23 cellular contexts compared by ENCODE assay signal in the genomic region with DNA sequence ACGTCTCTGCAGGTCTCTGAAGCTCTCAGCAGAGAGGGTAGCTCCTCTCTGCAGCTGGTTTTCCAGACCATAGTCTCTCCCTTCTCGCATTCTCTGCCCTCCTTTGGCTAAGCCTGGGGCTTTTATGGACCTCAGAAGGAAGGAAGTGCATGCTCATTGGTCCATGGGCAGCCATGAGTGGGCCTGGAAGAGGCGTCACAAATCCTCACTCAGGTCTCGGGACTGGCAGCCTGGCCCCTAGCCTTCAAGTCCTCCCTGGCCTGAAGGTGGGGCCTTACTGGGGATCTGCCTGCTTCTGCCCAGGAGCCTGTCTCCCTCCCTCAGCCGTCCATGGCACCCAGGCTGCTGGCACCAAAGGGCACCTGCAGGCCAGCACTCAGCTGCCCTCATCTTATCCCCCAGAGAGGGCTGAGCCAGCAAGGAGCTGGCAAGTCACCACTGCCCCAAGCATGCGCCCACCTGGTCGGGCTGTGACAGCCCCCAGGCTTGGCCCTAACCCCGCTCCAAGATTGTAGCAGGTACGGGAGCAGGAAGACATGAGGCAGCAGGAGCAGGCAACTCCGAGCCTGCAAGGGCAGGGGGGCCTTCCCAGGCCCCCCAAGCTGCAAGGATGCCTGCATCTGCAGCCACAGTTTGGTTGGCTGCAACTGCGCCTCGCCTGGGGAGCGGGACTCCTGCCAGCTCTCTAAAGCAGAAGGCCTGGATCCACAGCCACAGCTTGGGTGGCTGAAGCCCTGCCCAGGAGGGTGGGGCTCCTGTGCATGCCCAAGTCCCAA. TPM values are rescaled to one million over a fixed set of nuclear protein-coding genes. Genes with fewer than 3 reads are reported as not detected.
DNase-seq lines count a peak whose midpoint lies in the region; ATAC-seq, FAIRE-seq and TF ChIP-seq lines count a peak whose summit lies in the region.
"Had no signal": no experiment of that assay in that cellular context is flagged by ENCODE, and none has a peak within 500 bp of the region (broad histone marks: within the 10 kb centered on the region; RNA-seq: fewer than 3 reads in every experiment).

No MANE protein-coding gene starts in this region.

- TF ChIP-seq EP300 in SK-N-SH (IDR thresholded peaks at IDR 0.05; ENCODE audit: borderline replicate concordance in 1 of 2, low read depth in 1 of 2, low read length in 1 of 2) = no peak

- FAIRE-seq in endothelial cell of umbilical vein (lab: Jason Lieb, UNC) = no peak
- FAIRE-seq: GM18507, H1 had no signal

- ATAC-seq in SK-N-SH treated with all-trans-retinoic acid at 6 μM for 48 hours (peak; percentile 21; the same call in 2 of the 3 replicates), aorta (ENCODE audit: low FRiP score) (peak; percentile 29), GM18505 (IDR thresholded peaks at IDR 0.05; ENCODE audit: unreplicated experiment) (no peak), GM21723 (IDR thresholded peaks at IDR 0.05; ENCODE audit: unreplicated experiment) (no peak)
- ATAC-seq: Right ventricle myocardium inferior had no signal

- no peaks in the 10 kb centered on the region for H3K9me2 ChIP-seq in SK-N-SH

- no peak for TF ChIP-seq RAD21 in SK-N-SH (IDR thresholded peaks at IDR 0.05; ENCODE audit: low read length)

- no peak overlapping the region for H2AK5ac ChIP-seq in neuronal stem cell (ENCODE audit: low read depth, low read length)

- H3K36me3 ChIP-seq in SK-N-SH (replicated peaks in 1 of 2; ENCODE audit: control insufficient read depth in 1 of 2, insufficient read depth in 2 of 2, low read length in 1 of 2) = no peaks in the 10 kb centered on the region
- H3K36me3 ChIP-seq in endothelial cell of umbilical vein (ENCODE audit: control insufficient read depth in 2 of 2, extremely low read depth in 1 of 2, insufficient read depth in 2 of 2, low read length in 2 of 2) = no peaks in the 10 kb centered on the region
- H3K36me3 ChIP-seq in neuronal stem cell (replicated peaks in 1 of 2; ENCODE audit: control insufficient read depth in 2 of 2, insufficient read depth in 2 of 2, low read length in 2 of 2) = no peaks in the 10 kb centered on the region
- no peaks in the 10 kb centered on the region for H3K36me3 ChIP-seq in aorta (ENCODE audit: control insufficient read depth in 1 of 2, insufficient read depth in 2 of 2, low read length in 1 of 2)
- H3K36me3 ChIP-seq: BE2C had no signal

- H3K79me1 ChIP-seq in neuronal stem cell (ENCODE audit: low read depth, low read length) = no peaks in the 10 kb centered on the region

- intact Hi-C loops in endothelial cell of umbilical vein (cut with micrococcal nuclease) = no loop called here
- intact Hi-C loops in aorta (cut with DNase I) = no loop called here

- no peak overlapping the region for H2BK12ac ChIP-seq in neuronal stem cell (ENCODE audit: low read length)

- no peaks in the 10 kb centered on the region for H3F3A ChIP-seq in SK-N-SH (replicated peaks; ENCODE audit: insufficient read depth)

- H3K4me1 ChIP-seq in SK-N-SH (ENCODE audit: control insufficient read depth in 1 of 2, insufficient read depth in 2 of 2, low read depth in 1 of 2, low read length in 1 of 2) (no peaks in the 10 kb centered on the region), endothelial cell of umbilical vein (ENCODE audit: control insufficient read depth, extremely low read depth, insufficient read depth, low read length) (no peaks in the 10 kb centered on the region), neuronal stem cell (ENCODE audit: control insufficient read depth in 2 of 2, insufficient read depth in 1 of 2, low read depth in 1 of 2, low read length in 2 of 2) (no peaks in the 10 kb centered on the region), aorta (ENCODE audit: control insufficient read depth in 1 of 2, insufficient read depth in 2 of 2, low read length in 2 of 2) (no peaks in the 10 kb centered on the region)
- H3K4me1 ChIP-seq: BE2C had no signal

- no peak overlapping the region for H4K91ac ChIP-seq in neuronal stem cell (ENCODE audit: low read depth, low read length, poor library complexity)

- H3K79me2 ChIP-seq in SK-N-SH (ENCODE audit: insufficient read depth) (no peaks in the 10 kb centered on the region), endothelial cell of umbilical vein (ENCODE audit: control insufficient read depth, insufficient read depth, low read length) (no peaks in the 10 kb centered on the region)

- dilution Hi-C loops in endothelial cell of umbilical vein (cut with MboI; ENCODE audit: extremely low pct_ligation_motif_present, low sequenced_read_pairs) = no loop called here

- TF ChIP-seq CTCF in SK-N-SH (IDR thresholded peaks at IDR 0.05) (no peak), endothelial cell of umbilical vein (IDR thresholded peaks at IDR 0.05; ENCODE audit: extremely low read depth in 1 of 2, insufficient read depth in 1 of 2, low read depth in 1 of 2, low read length in 2 of 2) (no peak)

- no peaks in the 10 kb centered on the region for H4K20me1 ChIP-seq in SK-N-SH (ENCODE audit: insufficient read depth)
- H4K20me1 ChIP-seq in endothelial cell of umbilical vein (replicated peaks; ENCODE audit: control insufficient read depth, extremely low read depth, insufficient read depth, low read length) = no peaks in the 10 kb centered on the region

- no peak for TF ChIP-seq POLR2A in endothelial cell of umbilical vein (IDR thresholded peaks at IDR 0.05; ENCODE audit: low read depth, low read length)
- no peak for TF ChIP-seq POLR2A in GM18505 (IDR thresholded peaks at IDR 0.05; ENCODE audit: borderline replicate concordance, extremely low read depth, insufficient read depth, insufficient read length)

- H3K18ac ChIP-seq in neuronal stem cell (ENCODE audit: low read length) = peak overlapping the region; percentile 5

- H3K9ac ChIP-seq in SK-N-SH (no peak overlapping the region), endothelial cell of umbilical vein (replicated peaks; ENCODE audit: extremely low read depth, insufficient read depth, low read length) (no peak overlapping the region), neuronal stem cell (ENCODE audit: low read depth, low read length, poor library complexity) (no peak overlapping the region)
- H3K9ac ChIP-seq: KMS-11 had no signal

- H3K27ac ChIP-seq in SK-N-SH (ENCODE audit: low read depth in 2 of 2, low read length in 1 of 2) (no peak overlapping the region), endothelial cell of umbilical vein (ENCODE audit: insufficient read depth, low read depth, low read length) (no peak overlapping the region), neuronal stem cell (replicated peaks; ENCODE audit: low read length) (no peak overlapping the region), aorta (ENCODE audit: low read depth in 1 of 2, low read length in 2 of 2) (no peak overlapping the region)
- H3K27ac ChIP-seq: 22Rv1, KMS-11 had no signal

- H3K4me3 ChIP-seq in SK-N-SH (ENCODE audit: low read depth in 2 of 2, low read length in 1 of 2) = no peak overlapping the region
- no peak overlapping the region for H3K4me3 ChIP-seq in endothelial cell of umbilical vein (replicated peaks in 1 of 3; ENCODE audit: insufficient read depth in 1 of 3, low read depth in 1 of 3, low read length in 3 of 3)
- H3K4me3 ChIP-seq in neuronal stem cell (ENCODE audit: low read length in 2 of 2) = peak overlapping the region in 1 of 2 donors; percentile 47
- no peak overlapping the region for H3K4me3 ChIP-seq in aorta (ENCODE audit: low read length in 2 of 2)

- H3K23ac ChIP-seq in neuronal stem cell (ENCODE audit: low read depth, low read length, poor library complexity) = no peak overlapping the region

- H3K9me3 ChIP-seq in SK-N-SH (no peaks in the 10 kb centered on the region), endothelial cell of umbilical vein (replicated peaks; ENCODE audit: control insufficient read depth, insufficient read depth, low read length) (no peaks in the 10 kb centered on the region), neuronal stem cell (replicated peaks in 1 of 2; ENCODE audit: control insufficient read depth in 2 of 2, insufficient read depth in 1 of 2, low read depth in 1 of 2, low read length in 2 of 2) (no peaks in the 10 kb centered on the region), aorta (ENCODE audit: control insufficient read depth, low read length) (no peaks in the 10 kb centered on the region)
- H3K9me3 ChIP-seq: BE2C had no signal

- H3K27me3 ChIP-seq in SK-N-SH (ENCODE audit: insufficient read depth) = no peaks in the 10 kb centered on the region
- peaks cover 0 to 3% of the 10 kb centered on the region in 2 experiments for H3K27me3 ChIP-seq in endothelial cell of umbilical vein (ENCODE audit: control insufficient read depth in 2 of 2, insufficient read depth in 2 of 2, low read length in 2 of 2)
- H3K27me3 ChIP-seq in neuronal stem cell (ENCODE audit: control insufficient read depth in 3 of 3, insufficient read depth in 3 of 3, low read depth in 1 of 3, low read length in 3 of 3) = no peaks in the 10 kb centered on the region
- no peaks in the 10 kb centered on the region for H3K27me3 ChIP-seq in aorta (ENCODE audit: control insufficient read depth in 1 of 2, insufficient read depth in 2 of 2, low read length in 1 of 2)
- H3K27me3 ChIP-seq: BE2C had no signal

- WGBS in SK-N-SH (ENCODE audit: low lambda C conversion rate) = 88% methylated on average over 5 of the region's 13 CpGs
- WGBS in neuronal stem cell (ENCODE audit: extremely low coverage in 2 of 2, insufficient read length in 2 of 2, insufficient replicate concordance in 1 of 2), 2 donors = no CpG with 5 or more reads among the region's 13 CpGs
- WGBS in aorta, 2 donors = 75 to 78% methylated on average over 12 to 13 of the region's 13 CpGs

- H3K4ac ChIP-seq in neuronal stem cell (ENCODE audit: low read length) = no peak overlapping the region

- H2BK120ac ChIP-seq in neuronal stem cell (ENCODE audit: low read depth, low read length) = no peak overlapping the region

- CTCF ChIA-PET in SK-N-SH (lab: Yijun Ruan, JAX) (interaction anchor here (1.1 to 1.3 kb wide), 2 partner anchors 50 to 51 kb away, joined by 4 read pairs; no protein-coding TSS in a partner anchor), endothelial cell of umbilical vein (lab: Charles Lee) (interaction anchor here (0.8 to 1.5 kb wide), 6 partner anchors 13 to 256 kb away, joined by 3 to 7 read pairs (median 4); no protein-coding TSS in a partner anchor)

- peak overlapping the region; percentile 73 for H3K14ac ChIP-seq in neuronal stem cell (ENCODE audit: low read length)

- POLR2A ChIA-PET in SK-N-SH (lab: Yijun Ruan, JAX) = no interaction called here
- POLR2A ChIA-PET in endothelial cell of umbilical vein (lab: Charles Lee) = no interaction called here

- H3K9me1 ChIP-seq in endothelial cell of umbilical vein (replicated peaks; ENCODE audit: control insufficient read depth, extremely low read depth, insufficient read depth, low read length) = no peaks in the 10 kb centered on the region

- no peak overlapping the region for H2BK5ac ChIP-seq in neuronal stem cell (ENCODE audit: low read length)

- no TSS peak for BruUV-seq in endothelial cell of umbilical vein (replicated peaks; lab: Mats Ljungman, UMichigan)

- H2AFZ ChIP-seq in SK-N-SH (ENCODE audit: low read depth) (no peak overlapping the region), endothelial cell of umbilical vein (ENCODE audit: low read depth, low read length) (no peak overlapping the region), neuronal stem cell (ENCODE audit: low read length) (no peak overlapping the region)

- DNase-seq in SK-N-SH (no peak), endothelial cell of umbilical vein (ENCODE audit: low read depth, low spot score) (no peak), neuronal stem cell (ENCODE audit: low spot score) (no peak), aorta (no peak), NCI-H146 treated with DMSO at 0.1 percent for 48 hours (lab: John Stamatoyannopoulos, UW; ENCODE audit: unreplicated experiment) (no peak)
- DNase-seq: BE2C; Calu3; CD4-positive, alpha-beta memory T cell; DMS53; HFFc6; NCI-H1436; NCI-H2029 treated with DMSO at 0.1 percent for 48 hours; NCI-H510A had no signal

- no peak overlapping the region for H3K4me2 ChIP-seq in SK-N-SH
- H3K4me2 ChIP-seq in endothelial cell of umbilical vein (ENCODE audit: insufficient read depth, low read length) = no peak overlapping the region
- H3K4me2 ChIP-seq in neuronal stem cell (ENCODE audit: insufficient read depth, low read length, poor library complexity, severe bottlenecking) = no peak overlapping the region
- H3K4me2 ChIP-seq: KMS-11 had no signal

- no peak overlapping the region for H2BK15ac ChIP-seq in neuronal stem cell (ENCODE audit: low read length)

- no peak overlapping the region for H4K8ac ChIP-seq in neuronal stem cell (ENCODE audit: low read depth, low read length)

RNA-seq across cellular contexts. Expression of a gene that starts 37.4 kb away (rescaled TPM):
- polyA plus RNA-seq in SK-N-SH (2012; rRNA removed) = not detected in 2 replicates
- not detected in 2 replicates for polyA plus RNA-seq in SK-N-SH (2012; cell fraction: cytosol; rRNA removed)
- not detected in 2 replicates for polyA plus RNA-seq in SK-N-SH (2012; cell fraction: nucleus; rRNA removed)
- not detected in 2 replicates for total RNA-seq in endothelial cell of umbilical vein
- polyA plus RNA-seq in endothelial cell of umbilical vein = not detected in 2 replicates
- polyA plus RNA-seq in endothelial cell of umbilical vein (2011; cell fraction: cytosol; rRNA removed) = not detected in 2 replicates
- not detected in 2 replicates for polyA plus RNA-seq in endothelial cell of umbilical vein (2011; cell fraction: nucleus; rRNA removed)
- not detected in 2 replicates for polyA plus RNA-seq in endothelial cell of umbilical vein (2012)
- not detected in 2 replicates for polyA minus RNA-seq in endothelial cell of umbilical vein
- polyA minus RNA-seq in endothelial cell of umbilical vein (2011; cell fraction: cytosol; rRNA and poly(A)+ RNA removed) = not detected
- not detected in 2 replicates for polyA minus RNA-seq in endothelial cell of umbilical vein (2011; cell fraction: nucleus; rRNA and poly(A)+ RNA removed)
- not detected for polyA plus RNA-seq in neuronal stem cell (2013, experiment 1 of 2)
- polyA plus RNA-seq in neuronal stem cell (2013, experiment 2 of 2) = not detected
- total RNA-seq in aorta = not detected
- polyA plus RNA-seq in aorta = not detected
- total RNA-seq: Calu3; CD4-positive, alpha-beta memory T cell; G401; H1; HFFc6; M059J; Right ventricle myocardium inferior had no signal
- polyA plus RNA-seq: CD4-positive, alpha-beta memory T cell; H1 had no signal

Comparison
In these comparisons a context has a peak if more than half of its experiments do, and no peak if none do; other contexts are left out.
1. ATAC-seq: peak in SK-N-SH treated with all-trans-retinoic acid at 6 μM for 48 hours (single experiment) and aorta (single experiment); none in GM18505 (single experiment) and GM21723 (single experiment).